Comparison of ENCODE assay signal across 11 cellular contexts in the genomic region with DNA sequence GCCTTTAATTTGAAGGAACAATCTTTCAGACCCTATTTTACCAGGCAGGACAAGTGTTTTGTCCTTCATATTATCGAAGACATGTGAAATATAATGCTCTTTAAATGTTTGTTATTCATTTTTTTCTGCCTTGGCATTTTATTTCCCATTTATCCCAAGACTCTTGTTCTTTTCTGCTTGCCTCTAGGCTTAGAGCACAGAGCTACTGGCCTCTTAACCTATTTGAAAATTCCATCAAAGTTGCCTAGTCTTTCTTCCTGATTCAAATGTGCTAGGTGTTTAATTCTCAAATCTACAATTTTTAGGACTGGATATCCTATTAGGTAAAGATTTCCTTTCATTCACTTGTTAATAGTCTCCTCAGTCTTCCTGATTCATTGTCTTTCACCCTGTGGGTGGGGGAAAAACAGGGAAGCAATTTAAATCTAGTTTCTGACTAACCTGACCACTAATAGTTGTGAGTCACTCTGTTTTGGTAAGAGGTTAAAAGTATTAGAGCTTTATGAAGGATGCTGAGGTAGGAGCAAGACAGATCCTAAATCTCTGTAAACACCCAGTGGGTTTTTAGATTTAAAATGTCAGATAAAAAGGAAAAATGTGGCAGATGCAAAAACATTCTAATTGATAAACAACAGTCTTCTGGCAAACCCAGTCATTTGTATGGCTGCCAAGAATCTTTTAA. TPM values are rescaled to one million over a fixed set of nuclear protein-coding genes. Genes with fewer than 3 reads are reported as not detected.
DNase-seq lines count a peak whose midpoint lies in the region; ATAC-seq and TF ChIP-seq lines count a peak whose summit lies in the region.
"Had no signal": no experiment of that assay in that cellular context is flagged by ENCODE, and none has a peak within 500 bp of the region (broad histone marks: within the 10 kb centered on the region; RNA-seq: fewer than 3 reads in every experiment).

No MANE protein-coding gene starts in this region.

- DNase-seq in Caki2 (ENCODE audit: low read depth): peak; percentile 74
- DNase-seq in HFFc6: peak; percentile 78
- DNase-seq in adipocyte (ENCODE audit: low read depth): peak; percentile 41
- DNase-seq in kidney tubule cell (ENCODE audit: low spot score): peak; percentile 87
- DNase-seq in activated effector memory CD4-positive, alpha-beta T cell treated with Interleukin-2 at 50 U/mL for 16 hours: no peak
- DNase-seq in caudate nucleus (lab: John Stamatoyannopoulos, UW): no peak
- no peak for DNase-seq in activated T-cell treated with anti-CD3 and anti-CD28 coated beads for 4 hours
- DNase-seq: activated CD4-positive, alpha-beta T cell treated with anti-CD3 and anti-CD28 coated beads for 4 hours; effector CD8-positive, alpha-beta T cell had no signal

- no peaks in the 10 kb centered on the region for H3K9me3 Mint-ChIP-seq in HFFc6
- H3K9me3 Mint-ChIP-seq: mesothelial cell of epicardium had no signal

- H3K27ac ChIP-seq in caudate nucleus (ENCODE audit: low read depth, low read length): no peak overlapping the region

- H3K4me1 ChIP-seq in adipocyte (ENCODE audit: control insufficient read depth, insufficient read depth, low read length): no peaks in the 10 kb centered on the region

- no peak overlapping the region for H3K9ac ChIP-seq in adipocyte (ENCODE audit: low read length)

- H3K36me3 Mint-ChIP-seq in HFFc6 (ENCODE audit: low read depth): no peaks in the 10 kb centered on the region
- H3K36me3 Mint-ChIP-seq: mesothelial cell of epicardium had no signal

- no peak overlapping the region for H3K27ac Mint-ChIP-seq in HFFc6
- H3K27ac Mint-ChIP-seq: mesothelial cell of epicardium had no signal

- no peak for TF ChIP-seq CTCF in HFFc6 (IDR thresholded peaks at IDR 0.05)

- peak overlapping the region; percentile 14; the same call in 1 of the 2 replicates for H3K4me3 Mint-ChIP-seq in HFFc6
- H3K4me3 Mint-ChIP-seq: mesothelial cell of epicardium had no signal

- no peak overlapping the region for H3K4me3 ChIP-seq in adipocyte (ENCODE audit: low read length)

- ATAC-seq in GM21423 (IDR thresholded peaks at IDR 0.05; ENCODE audit: unreplicated experiment): no peak

- H3K4me1 Mint-ChIP-seq in HFFc6 (ENCODE audit: low read depth): peaks cover 26% of the 10 kb centered on the region

- peaks cover 13% of the 10 kb centered on the region; the same call in 1 of the 2 replicates for H3K27me3 Mint-ChIP-seq in HFFc6 (ENCODE audit: insufficient read depth)

- in situ Hi-C loops in Caki2 (cut with HindIII; ENCODE audit: low pct_unique_long_range_greater_than_20kb, low sequenced_read_pairs): no loop called here

- H3K36me3 ChIP-seq in adipocyte (ENCODE audit: control insufficient read depth, insufficient read depth, low read length, severe bottlenecking): no peaks in the 10 kb centered on the region

- no peaks in the 10 kb centered on the region for H3K9me3 ChIP-seq in adipocyte (ENCODE audit: control insufficient read depth, low read length)

- no peaks in the 10 kb centered on the region for H3K27me3 ChIP-seq in adipocyte (replicated peaks; ENCODE audit: control insufficient read depth, insufficient read depth, low read length)

RNA-seq across cellular contexts. Expression of a gene that starts 1.5 kb away (rescaled TPM):
- total RNA-seq in Caki2 (2014; rRNA removed; shearing (Covaris generic); ENCODE audit: low replicate concordance): not detected in 2 replicates
- not detected for total RNA-seq in HFFc6 (2021; fragmentation: NEBNext Ultra II Directional; extraction: Animal tissue kit (Norgen Biotek cat#: 25700))
- total RNA-seq: mesothelial cell of epicardium had no signal

RNA-seq across cellular contexts. Expression of a gene that starts 43.3 kb away (rescaled TPM):
- not detected in 2 replicates for total RNA-seq in Caki2 (2014; rRNA removed; shearing (Covaris generic); ENCODE audit: low replicate concordance)
- not detected for total RNA-seq in HFFc6 (2021; fragmentation: NEBNext Ultra II Directional; extraction: Animal tissue kit (Norgen Biotek cat#: 25700))
- total RNA-seq: mesothelial cell of epicardium had no signal

RNA-seq across cellular contexts. Expression of a gene that starts 52.2 kb away (rescaled TPM):
- not detected in 2 replicates for total RNA-seq in Caki2 (2014; rRNA removed; shearing (Covaris generic); ENCODE audit: low replicate concordance)
- not detected for total RNA-seq in HFFc6 (2021; fragmentation: NEBNext Ultra II Directional; extraction: Animal tissue kit (Norgen Biotek cat#: 25700))
- total RNA-seq: mesothelial cell of epicardium had no signal

Comparison
In these comparisons a context has a peak if more than half of its experiments do, and no peak if none do; other contexts are left out.
1. DNase-seq: peak in Caki2 (single experiment), HFFc6 (single experiment), adipocyte (single experiment) and kidney tubule cell (single experiment); none in activated effector memory CD4-positive, alpha-beta T cell treated with Interleukin-2 at 50 U/mL for 16 hours (single experiment), caudate nucleus (0 of 61) and activated T-cell treated with anti-CD3 and anti-CD28 coated beads for 4 hours (single experiment).